18 cellular contexts compared by ENCODE assay signal in the genomic region with DNA sequence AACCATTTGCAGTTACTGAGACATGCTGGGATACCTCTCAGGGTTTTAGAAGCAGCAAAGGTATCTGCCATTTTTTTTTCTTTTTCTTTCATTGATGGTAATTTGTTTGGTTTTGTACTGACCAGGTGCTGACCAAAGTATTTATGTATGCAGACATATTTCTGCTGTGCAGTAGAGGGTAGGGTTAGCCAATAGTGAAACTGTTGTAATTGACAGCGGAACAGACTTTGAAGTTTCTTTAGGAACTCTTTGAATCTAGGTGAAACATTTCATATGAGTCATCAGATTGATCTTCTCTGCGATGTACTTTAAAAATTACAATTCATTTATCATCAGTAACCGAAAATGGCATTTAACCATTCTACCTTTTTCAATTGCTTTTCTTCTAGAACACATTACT.
DNase-seq lines count a peak whose midpoint lies in the region; ATAC-seq and TF ChIP-seq lines count a peak whose summit lies in the region.
"Had no signal": no experiment of that assay in that cellular context is flagged by ENCODE, and none has a peak within 500 bp of the region (broad histone marks: within the 10 kb centered on the region; RNA-seq: fewer than 3 reads in every experiment).

No MANE protein-coding gene starts in this region.

- POLR2A ChIA-PET in SK-N-SH (lab: Yijun Ruan, JAX) = no interaction called here
- POLR2A ChIA-PET in PC-3 (lab: Charles Lee; ENCODE audit: unreplicated experiment) = no interaction called here

- H3K27ac Mint-ChIP-seq in HFFc6 = no peak overlapping the region
- peak overlapping the region; percentile 3 for H3K27ac Mint-ChIP-seq in chondrocyte (ENCODE audit: unreplicated experiment)
- H3K27ac Mint-ChIP-seq: B cell, H9 had no signal

- H3F3A ChIP-seq in SK-N-SH (replicated peaks; ENCODE audit: insufficient read depth) (peaks cover 49% of the 10 kb centered on the region), PC-3 (ENCODE audit: low read length, unreplicated experiment) (no peaks in the 10 kb centered on the region)

- H3K9ac ChIP-seq in SK-N-SH (peak overlapping the region; percentile 15; the same call in 1 of the 2 replicates), PC-3 (ENCODE audit: low read length) (no peak overlapping the region)

- H3K9me3 ChIP-seq in SK-N-SH (peaks cover under 1% of the 10 kb centered on the region; the same call in 1 of the 2 replicates), PC-3 (ENCODE audit: low read length) (no peaks in the 10 kb centered on the region), BE2C (no peaks in the 10 kb centered on the region)
- H3K9me3 ChIP-seq: SJSA1 had no signal

- CTCF ChIA-PET in SK-N-SH (lab: Yijun Ruan, JAX) (interaction anchor here (1.8 kb wide), 1 partner anchor 243 kb away, joined by 24 read pairs; no protein-coding TSS in a partner anchor), PC-3 (lab: Charles Lee) (no interaction called here)

- H3K27me3 ChIP-seq in SK-N-SH (ENCODE audit: insufficient read depth) = no peaks in the 10 kb centered on the region
- H3K27me3 ChIP-seq in PC-3 (ENCODE audit: low read length) = no peaks in the 10 kb centered on the region
- H3K27me3 ChIP-seq in BE2C = no peaks in the 10 kb centered on the region
- H3K27me3 ChIP-seq: SJSA1 had no signal

- H3K9me3 Mint-ChIP-seq in HFFc6 = no peaks in the 10 kb centered on the region
- H3K9me3 Mint-ChIP-seq in chondrocyte (ENCODE audit: low read depth) = peaks cover 7% of the 10 kb centered on the region
- H3K9me3 Mint-ChIP-seq: CD4-positive, alpha-beta memory T cell; H9 had no signal

- BruUV-seq in PC-3 (replicated peaks; lab: Mats Ljungman, UMichigan) = no TSS peak

- ATAC-seq in SK-N-SH treated with all-trans-retinoic acid at 6 μM for 48 hours = no peak
- ATAC-seq in PC-3 = no peak

- H3K4me2 ChIP-seq in SK-N-SH (peak overlapping the region; percentile 51), PC-3 (ENCODE audit: low read length) (peak overlapping the region; percentile 15; the same call in 1 of the 2 replicates)

- H3K36me3 ChIP-seq in SK-N-SH (replicated peaks in 1 of 2; ENCODE audit: control insufficient read depth in 1 of 2, insufficient read depth in 2 of 2, low read length in 1 of 2) (peaks cover 0 to 3% of the 10 kb centered on the region in 2 experiments), PC-3 (ENCODE audit: low read depth, low read length) (no peaks in the 10 kb centered on the region), BE2C (no peaks in the 10 kb centered on the region)
- H3K36me3 ChIP-seq: SJSA1 had no signal

- 84% methylated on average over 3 of the region's 3 CpGs for WGBS in SK-N-SH (ENCODE audit: low lambda C conversion rate)

- H3K4me1 Mint-ChIP-seq in HFFc6 (ENCODE audit: low read depth) (peaks cover 82% of the 10 kb centered on the region), chondrocyte (ENCODE audit: low read depth) (peaks cover 82% of the 10 kb centered on the region)
- H3K4me1 Mint-ChIP-seq: B cell had no signal

- H3K4me3 Mint-ChIP-seq in HFFc6 (peak overlapping the region; percentile 16; the same call in 1 of the 2 replicates), chondrocyte (ENCODE audit: unreplicated experiment) (no peak overlapping the region)
- H3K4me3 Mint-ChIP-seq: B cell, H9 had no signal

- H3K79me2 ChIP-seq in SK-N-SH (ENCODE audit: insufficient read depth) (peaks cover 78% of the 10 kb centered on the region), PC-3 (ENCODE audit: low read length) (peaks cover 81% of the 10 kb centered on the region)

- H3K4me1 ChIP-seq in SK-N-SH (ENCODE audit: control insufficient read depth in 1 of 2, insufficient read depth in 2 of 2, low read depth in 1 of 2, low read length in 1 of 2) = peaks cover 18 to 38% of the 10 kb centered on the region in 2 experiments
- H3K4me1 ChIP-seq in PC-3 (ENCODE audit: insufficient read depth, low read length) = peaks cover 67% of the 10 kb centered on the region
- H3K4me1 ChIP-seq in BE2C = no peaks in the 10 kb centered on the region

- no peak for TF ChIP-seq RAD21 in SK-N-SH (IDR thresholded peaks at IDR 0.05; ENCODE audit: low read length)

- intact Hi-C loops in PC-3 (cut with micrococcal nuclease) = loop anchor here (2.0 kb wide), 2 partner anchors 109 to 371 kb away; no protein-coding TSS in a partner anchor

- no peaks in the 10 kb centered on the region; the same call in 1 of the 2 replicates for H3K27me3 Mint-ChIP-seq in HFFc6 (ENCODE audit: insufficient read depth)
- H3K27me3 Mint-ChIP-seq in chondrocyte (ENCODE audit: low read depth) = no peaks in the 10 kb centered on the region
- H3K27me3 Mint-ChIP-seq: B cell; CD4-positive, alpha-beta memory T cell had no signal

- TF ChIP-seq EP300 in SK-N-SH (IDR thresholded peaks at IDR 0.05; ENCODE audit: borderline replicate concordance in 1 of 2, low read depth in 1 of 2, low read length in 1 of 2) = no peak

- peaks cover 10% of the 10 kb centered on the region; the same call in 1 of the 2 replicates for H3K36me3 Mint-ChIP-seq in HFFc6 (ENCODE audit: low read depth)
- H3K36me3 Mint-ChIP-seq in chondrocyte (ENCODE audit: low read depth) = peaks cover 12% of the 10 kb centered on the region
- H3K36me3 Mint-ChIP-seq: CD4-positive, alpha-beta memory T cell had no signal

- no peaks in the 10 kb centered on the region for H3K9me2 ChIP-seq in SK-N-SH
- no peaks in the 10 kb centered on the region for H3K9me2 ChIP-seq in PC-3 (replicated peaks; ENCODE audit: low read length)

- H2AFZ ChIP-seq in SK-N-SH (ENCODE audit: low read depth) = no peak overlapping the region
- no peak overlapping the region for H2AFZ ChIP-seq in PC-3 (ENCODE audit: low read length)

- no peaks in the 10 kb centered on the region for H4K20me1 ChIP-seq in SK-N-SH (ENCODE audit: insufficient read depth)
- no peaks in the 10 kb centered on the region for H4K20me1 ChIP-seq in PC-3 (ENCODE audit: low read length)

- no peak for TF ChIP-seq CTCF in SK-N-SH (IDR thresholded peaks at IDR 0.05)
- TF ChIP-seq CTCF in HFFc6 (IDR thresholded peaks at IDR 0.05) = no peak
- no peak for TF ChIP-seq CTCF in PC-3 (conservative IDR thresholded peaks at IDR 0.05; ENCODE audit: low read depth, low read length)
- no peak for TF ChIP-seq CTCF in chondrocyte (IDR thresholded peaks at IDR 0.05)
- no peak for TF ChIP-seq CTCF in BE2C (IDR thresholded peaks at IDR 0.05; ENCODE audit: low read depth, low read length)

- H3K27ac ChIP-seq in SK-N-SH (ENCODE audit: low read depth in 2 of 2, low read length in 1 of 2) = peak overlapping the region; percentile 14 to 73; a peak in 3 of 4 replicates
- H3K27ac ChIP-seq in PC-3 (ENCODE audit: low read length) = no peak overlapping the region
- H3K27ac ChIP-seq: 22Rv1, SJSA1 had no signal

- DNase-seq in SK-N-SH (no peak), HFFc6 (no peak), PC-3 (no peak), chondrocyte (ENCODE audit: low spot score) (no peak), NCI-H524 (lab: John Stamatoyannopoulos, UW) (no peak), NCI-H82 (lab: John Stamatoyannopoulos, UW) (no peak), BE2C (no peak)
- DNase-seq: Calu3, H9, IMR-90, NCI-H1048, NCI-H1436 treated with DMSO at 0.1 percent for 48 hours, NCI-H2029 treated with DMSO at 0.1 percent for 48 hours had no signal

- H3K4me3 ChIP-seq in SK-N-SH (ENCODE audit: low read depth in 2 of 2, low read length in 1 of 2) (0 out of 4 replicates have a peak overlapping the region, but pooled peaks of 1 of the 2 experiments have one; percentile 17), PC-3 (ENCODE audit: low read length) (no peak overlapping the region), BE2C (ENCODE audit: low read depth, low read length) (no peak overlapping the region)
- H3K4me3 ChIP-seq: SJSA1 had no signal

TF ChIP-seq in SK-N-SH, 30 proteins besides CTCF, POLR2A, EP300 and RAD21:
- TF ChIP-seq, protein P1, sequence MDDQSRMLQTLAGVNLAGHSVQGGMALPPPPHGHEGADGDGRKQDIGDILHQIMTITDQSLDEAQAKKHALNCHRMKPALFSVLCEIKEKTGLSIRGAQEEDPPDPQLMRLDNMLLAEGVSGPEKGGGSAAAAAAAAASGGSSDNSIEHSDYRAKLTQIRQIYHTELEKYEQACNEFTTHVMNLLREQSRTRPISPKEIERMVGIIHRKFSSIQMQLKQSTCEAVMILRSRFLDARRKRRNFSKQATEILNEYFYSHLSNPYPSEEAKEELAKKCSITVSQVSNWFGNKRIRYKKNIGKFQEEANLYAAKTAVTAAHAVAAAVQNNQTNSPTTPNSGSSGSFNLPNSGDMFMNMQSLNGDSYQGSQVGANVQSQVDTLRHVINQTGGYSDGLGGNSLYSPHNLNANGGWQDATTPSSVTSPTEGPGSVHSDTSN (IDR thresholded peaks at IDR 0.05) = peak; percentile 7; the same call in 1 of the 2 replicates
- no peak for TF ChIP-seq CHD2 (IDR thresholded peaks at IDR 0.05; ENCODE audit: low read length, partially characterized antibody)

TF ChIP-seq in SK-N-SH treated with all-trans-retinoic acid at 6 μM for 48 hours, 23 proteins besides CTCF, POLR2A, EP300 and RAD21 (continues in another document):
- TF ChIP-seq ESRRG (CRISPR knock-in tag; IDR thresholded peaks at IDR 0.05) (no peak), ZNF70 (CRISPR knock-in tag; IDR thresholded peaks at IDR 0.05) (no peak), ARNTL (CRISPR knock-in tag; IDR thresholded peaks at IDR 0.05; ENCODE audit: borderline replicate concordance, low read depth) (no peak), ISL1 (CRISPR knock-in tag; IDR thresholded peaks at IDR 0.05) (no peak), OSR1 (CRISPR knock-in tag; IDR thresholded peaks at IDR 0.05) (no peak), TOX (CRISPR knock-in tag; IDR thresholded peaks at IDR 0.05; ENCODE audit: borderline replicate concordance) (no peak), CSDC2 (CRISPR knock-in tag; IDR thresholded peaks at IDR 0.05) (no peak), ZNF565 (CRISPR knock-in tag; conservative IDR thresholded peaks at IDR 0.05; ENCODE audit: low read depth) (no peak), ZFP3 (CRISPR knock-in tag; IDR thresholded peaks at IDR 0.05) (no peak), RARB (CRISPR knock-in tag; IDR thresholded peaks at IDR 0.05) (no peak), PPARA (CRISPR knock-in tag; IDR thresholded peaks at IDR 0.05; ENCODE audit: borderline replicate concordance) (no peak)
- TF ChIP-seq, protein P2, sequence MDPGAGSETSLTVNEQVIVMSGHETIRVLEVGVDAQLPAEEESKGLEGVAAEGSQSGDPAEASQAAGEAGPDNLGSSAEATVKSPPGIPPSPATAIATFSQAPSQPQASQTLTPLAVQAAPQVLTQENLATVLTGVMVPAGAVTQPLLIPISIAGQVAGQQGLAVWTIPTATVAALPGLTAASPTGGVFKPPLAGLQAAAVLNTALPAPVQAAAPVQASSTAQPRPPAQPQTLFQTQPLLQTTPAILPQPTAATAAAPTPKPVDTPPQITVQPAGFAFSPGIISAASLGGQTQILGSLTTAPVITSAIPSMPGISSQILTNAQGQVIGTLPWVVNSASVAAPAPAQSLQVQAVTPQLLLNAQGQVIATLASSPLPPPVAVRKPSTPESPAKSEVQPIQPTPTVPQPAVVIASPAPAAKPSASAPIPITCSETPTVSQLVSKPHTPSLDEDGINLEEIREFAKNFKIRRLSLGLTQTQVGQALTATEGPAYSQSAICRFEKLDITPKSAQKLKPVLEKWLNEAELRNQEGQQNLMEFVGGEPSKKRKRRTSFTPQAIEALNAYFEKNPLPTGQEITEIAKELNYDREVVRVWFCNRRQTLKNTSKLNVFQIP (CRISPR knock-in tag; IDR thresholded peaks at IDR 0.05; ENCODE audit: borderline replicate concordance, low read depth) = no peak
